Comparison of ENCODE assay signal across 8 cellular contexts in the genomic region with DNA sequence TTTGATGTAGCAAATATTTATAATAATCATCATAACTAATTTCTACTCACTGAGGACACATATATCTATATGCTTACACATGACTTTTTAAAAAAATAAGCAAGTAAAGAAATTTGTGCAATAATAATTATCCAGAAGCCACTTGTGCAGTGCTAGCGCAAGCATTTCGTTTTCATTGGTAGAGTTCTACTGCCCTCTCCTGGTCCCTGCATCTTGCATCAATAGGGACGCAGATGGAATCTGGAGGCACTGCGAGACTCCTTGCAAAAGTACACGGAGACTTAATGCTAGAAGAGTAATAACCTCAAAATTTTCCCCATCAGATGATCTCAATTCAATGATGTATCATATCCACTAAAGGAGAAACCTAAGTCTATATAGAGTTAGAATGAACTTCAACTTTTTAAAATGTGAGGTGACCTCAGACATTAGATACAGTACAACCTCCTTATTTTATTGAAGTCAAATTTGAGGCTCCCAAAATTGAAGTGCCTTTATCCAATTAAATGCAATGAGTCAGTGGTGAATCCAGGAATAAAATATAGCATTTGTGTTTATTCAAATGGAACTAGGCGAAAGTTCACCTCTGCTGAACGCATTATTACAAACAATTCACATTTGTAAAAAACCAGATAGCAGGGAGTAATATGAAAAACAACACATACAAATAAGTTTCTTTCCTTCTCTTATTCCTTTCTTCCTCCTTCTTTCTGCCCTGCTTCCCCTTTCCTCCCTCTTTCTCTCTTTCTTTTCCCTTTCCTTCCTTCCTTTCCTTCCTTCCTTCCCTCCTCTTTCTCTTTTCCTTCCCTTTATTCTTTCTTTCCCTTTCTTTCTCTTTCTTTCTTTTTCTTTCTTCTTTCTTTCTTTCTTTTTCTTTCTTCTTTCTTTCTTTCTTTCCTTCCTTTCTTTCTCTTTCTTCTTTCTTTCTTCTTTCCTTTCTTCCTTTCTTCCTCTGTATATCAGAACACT.
A peak's percentile ranks its signal among the peaks of the same experiment; 100 is the strongest.
DNase-seq lines count a peak whose midpoint lies in the region; ATAC-seq and TF ChIP-seq lines count a peak whose summit lies in the region.

No MANE protein-coding gene starts in this region.

- DNase-seq in COLO668 (lab: John Stamatoyannopoulos, UW; ENCODE audit: unreplicated experiment) = peak; percentile 77
- peak; percentile 13 for DNase-seq in GM19238 (ENCODE audit: insufficient read length, low spot score)
- peak; percentile 7 for DNase-seq in NCI-H446 treated with DMSO at 0.1 percent for 48 hours (lab: John Stamatoyannopoulos, UW)
- DNase-seq in activated CD4-positive, alpha-beta T cell treated with anti-CD3 and anti-CD28 coated beads, Interleukin-2, amount 10 ng/mL, durations not matched to agents 24 days and 14 days = peak; percentile 82
- DNase-seq in epidermal melanocyte (ENCODE audit: insufficient read length, low spot score) = peak; percentile 64
- DNase-seq in middle frontal gyrus (ENCODE audit: extremely low spot score, low spot score) = peak; percentile 64
- peak; percentile 60 to 74 for DNase-seq in tibial artery

- H3K4me1 ChIP-seq in tibial artery = no peaks in the 10 kb centered on the region

- H3K9me3 Mint-ChIP-seq in activated CD4-positive, alpha-beta T cell treated with anti-CD3 and anti-CD28 coated beads, Interleukin-2, amount 10 ng/mL, durations not matched to agents 24 days and 14 days = no peaks in the 10 kb centered on the region

- no peaks in the 10 kb centered on the region for H3K4me1 Mint-ChIP-seq in activated CD4-positive, alpha-beta T cell treated with anti-CD3 and anti-CD28 coated beads, Interleukin-2, amount 10 ng/mL, durations not matched to agents 24 days and 14 days

- H3K36me3 Mint-ChIP-seq in activated CD4-positive, alpha-beta T cell treated with anti-CD3 and anti-CD28 coated beads, Interleukin-2, amount 10 ng/mL, durations not matched to agents 24 days and 14 days (ENCODE audit: low read depth) = no peaks in the 10 kb centered on the region

- no peaks in the 10 kb centered on the region for H3K36me3 ChIP-seq in tibial artery

- H3K27me3 ChIP-seq in tibial artery = no peaks in the 10 kb centered on the region

- H3K9me3 ChIP-seq in tibial artery = no peaks in the 10 kb centered on the region

- H3K4me3 Mint-ChIP-seq in activated CD4-positive, alpha-beta T cell treated with anti-CD3 and anti-CD28 coated beads, Interleukin-2, amount 10 ng/mL, durations not matched to agents 24 days and 14 days = no peak overlapping the region

- H3K27ac Mint-ChIP-seq in activated CD4-positive, alpha-beta T cell treated with anti-CD3 and anti-CD28 coated beads, Interleukin-2, amount 10 ng/mL, durations not matched to agents 24 days and 14 days = no peak overlapping the region

- no peak overlapping the region for H3K4me3 ChIP-seq in tibial artery

- peak; percentile 89 for ATAC-seq in HG03354 (IDR thresholded peaks at IDR 0.05; ENCODE audit: poor library complexity, severe bottlenecking, unreplicated experiment)

- TF ChIP-seq CTCF in tibial artery (IDR thresholded peaks at IDR 0.05) = peak; percentile 81 to 85

- peaks cover 4% of the 10 kb centered on the region for H3K27me3 Mint-ChIP-seq in activated CD4-positive, alpha-beta T cell treated with anti-CD3 and anti-CD28 coated beads, Interleukin-2, amount 10 ng/mL, durations not matched to agents 24 days and 14 days

- H3K27ac ChIP-seq in tibial artery = no peak overlapping the region

- intact Hi-C loops in activated CD4-positive, alpha-beta T cell treated with anti-CD3 and anti-CD28 coated beads, Interleukin-2, amount 10 ng/mL, durations not matched to agents 24 days and 14 days (cut with micrococcal nuclease) = loop anchor here (2.0 to 5.0 kb wide), 3 partner anchors 490 to 1305 kb away; no protein-coding TSS in a partner anchor
- intact Hi-C loops in tibial artery (cut with DNase I; ENCODE audit: low total_unique reads) = loop anchor here (10.0 kb wide), 2 partner anchors 488 to 1158 kb away; no protein-coding TSS in a partner anchor

Comparison
In these comparisons a context has a peak if more than half of its experiments do, and no peak if none do; other contexts are left out.
1. DNase-seq: peak in every context shown above with its lines; median percentile 82 in activated CD4-positive, alpha-beta T cell treated with anti-CD3 and anti-CD28 coated beads, Interleukin-2, amount 10 ng/mL, durations not matched to agents 24 days and 14 days; 77 in COLO668; 67 in tibial artery; 64 in epidermal melanocyte; 64 in middle frontal gyrus; 13 in GM19238; 7 in NCI-H446 treated with DMSO at 0.1 percent for 48 hours.